8 cellular contexts compared by ENCODE assay signal in genomic region chr12:105279460-105280056, GRCh38. TPM values are rescaled to one million over a fixed set of nuclear protein-coding genes. Genes with fewer than 3 reads are reported as not detected.
A peak's percentile ranks its signal among the peaks of the same experiment; 100 is the strongest.
DNase-seq lines count a peak whose midpoint lies in the region; ATAC-seq, FAIRE-seq and TF ChIP-seq lines count a peak whose summit lies in the region.

No MANE protein-coding gene starts in this region.

- intact Hi-C loops in kidney (cut with DNase I), result no loop called here

- H3K9ac ChIP-seq in kidney (ENCODE audit: low read length in 2 of 2), result no peak overlapping the region

- TF ChIP-seq CTCF in AG04449 (IDR thresholded peaks at IDR 0.05; ENCODE audit: insufficient read depth, low read length, missing control alignments), result peak; percentile 39
- peak; percentile 41 for TF ChIP-seq CTCF in RWPE1 (conservative IDR thresholded peaks at IDR 0.05; ENCODE audit: low read depth)
- TF ChIP-seq CTCF in astrocyte of the cerebellum (IDR thresholded peaks at IDR 0.05; ENCODE audit: low read depth, low read length, missing control alignments), result peak; percentile 43
- TF ChIP-seq CTCF in kidney (IDR thresholded peaks at IDR 0.05; ENCODE audit: borderline replicate concordance, extremely low read depth, insufficient read depth), result peak; percentile 74

- CTCF ChIA-PET in AG04449 (lab: Yijun Ruan, JAX) (interaction anchor here (0.6 to 1.2 kb wide), 9 partner anchors 8 to 105 kb away, joined by 3 to 6 read pairs (median 4); no protein-coding TSS in a partner anchor), RWPE1 (lab: Yijun Ruan, JAX) (interaction anchor here (0.9 kb wide), 1 partner anchor 24 kb away, joined by 3 read pairs; no protein-coding TSS in a partner anchor)

- no peak overlapping the region for H3K27ac ChIP-seq in RWPE1
- H3K27ac ChIP-seq in kidney (ENCODE audit: low read depth in 2 of 2, low read length in 2 of 2), result no peak overlapping the region

- in situ Hi-C loops in astrocyte of the cerebellum (cut with HindIII; ENCODE audit: low sequenced_read_pairs), result no loop called here

- no peaks in the 10 kb centered on the region for H3K36me3 ChIP-seq in kidney (ENCODE audit: control insufficient read depth in 1 of 2, insufficient read depth in 2 of 2, low read length in 2 of 2)

- POLR2A ChIA-PET in AG04449 (lab: Yijun Ruan, JAX) (no interaction called here), RWPE1 (lab: Yijun Ruan, JAX; ENCODE audit: low non-redundant PET) (no interaction called here)

- H3K4me3 ChIP-seq in AG04449 (ENCODE audit: low read depth, low read length) (no peak overlapping the region), astrocyte of the cerebellum (ENCODE audit: low read depth, low read length) (no peak overlapping the region), kidney (ENCODE audit: low read length in 2 of 2) (no peak overlapping the region)

- H3K9me3 ChIP-seq in kidney (ENCODE audit: control insufficient read depth in 1 of 2, low read length in 2 of 2), result no peaks in the 10 kb centered on the region

- ATAC-seq in GM21360 (IDR thresholded peaks at IDR 0.05; ENCODE audit: unreplicated experiment) (peak; percentile 59), GM21737 (IDR thresholded peaks at IDR 0.05; ENCODE audit: unreplicated experiment) (no peak)

- DNase-seq in AG04449 (ENCODE audit: low read depth, low spot score), result no peak
- DNase-seq in RWPE1 (ENCODE audit: low spot score), result no peak
- DNase-seq in astrocyte of the cerebellum (ENCODE audit: low read depth), result no peak
- no peak for DNase-seq in kidney
- peak; percentile 5 for DNase-seq in stimulated activated CD8-positive, alpha-beta memory T cell treated with anti-CD3 and anti-CD28 coated beads, Interleukin-12 subunit alpha, Interleukin-12 subunit beta, amount 100 ng/mL, for 4 hours (ENCODE audit: low read depth)
- no peak for DNase-seq in epidermal melanocyte (ENCODE audit: insufficient read length, low spot score)

- peaks cover 7% of the 10 kb centered on the region in 2 donors for H3K4me1 ChIP-seq in kidney (ENCODE audit: control insufficient read depth in 1 of 2, insufficient read depth in 1 of 2, low read depth in 1 of 2, low read length in 2 of 2)

- no peak for FAIRE-seq in kidney (lab: Jason Lieb, UNC)

RNA-seq across cellular contexts. Expression of gene APPL2, which starts 43.6 kb away (rescaled TPM):
- total RNA-seq in kidney, result 42.5 TPM
- 17.9 TPM for polyA plus RNA-seq in kidney (ENCODE audit: insufficient read depth, low read depth, low replicate concordance)

RNA-seq across cellular contexts. Expression of gene C12orf75, which starts 50.9 kb away (rescaled TPM):
- total RNA-seq in kidney, result 127 TPM
- polyA plus RNA-seq in kidney (ENCODE audit: insufficient read depth, low read depth, low replicate concordance), result 107 TPM
